Comparison of ENCODE assay signal across 19 cellular contexts in genomic region chr22:36829370-36830002, GRCh38. TPM values are rescaled to one million over a fixed set of nuclear protein-coding genes. Genes with fewer than 3 reads are reported as not detected.
DNase-seq lines count a peak whose midpoint lies in the region; ATAC-seq and TF ChIP-seq lines count a peak whose summit lies in the region.
"Had no signal": no experiment of that assay in that cellular context is flagged by ENCODE, and none has a peak within 500 bp of the region (broad histone marks: within the 10 kb centered on the region; RNA-seq: fewer than 3 reads in every experiment).

No MANE protein-coding gene starts in this region.

- TF ChIP-seq CTCF in brain microvascular endothelial cell (IDR thresholded peaks at IDR 0.05; ENCODE audit: low read depth, low read length, missing control alignments) (peak; percentile 9), thyroid gland (IDR thresholded peaks at IDR 0.05) (no peak)

- WGBS in thyroid gland, 2 donors, result 35 to 46% methylated on average over 5 of the region's 5 CpGs

- no peaks in the 10 kb centered on the region for H3K27me3 ChIP-seq in brain microvascular endothelial cell (replicated peaks)
- no peaks in the 10 kb centered on the region for H3K27me3 ChIP-seq in thyroid gland

- in situ Hi-C loops in brain microvascular endothelial cell (cut with HindIII; ENCODE audit: low pct_ligation_motif_present, low sequenced_read_pairs), result no loop called here

- H3K9me3 ChIP-seq in thyroid gland, result no peaks in the 10 kb centered on the region

- no peak for TF ChIP-seq POLR2A in thyroid gland (IDR thresholded peaks at IDR 0.05)

- ATAC-seq in GM21526 (IDR thresholded peaks at IDR 0.05; ENCODE audit: low FRiP score, unreplicated experiment) (no peak), HG03097 (IDR thresholded peaks at IDR 0.05; ENCODE audit: low FRiP score, unreplicated experiment) (no peak), GM18870 (IDR thresholded peaks at IDR 0.05; ENCODE audit: unreplicated experiment) (no peak)
- ATAC-seq: SK-N-SH treated with all-trans-retinoic acid at 6 μM for 48 hours had no signal

- DNase-seq in NCI-H1417 (lab: John Stamatoyannopoulos, UW) (peak in 2 of 3 experiments; percentile 7 to 77), NCI-H1417 treated with DMSO at 0.1 percent for 48 hours (lab: John Stamatoyannopoulos, UW) (no peak), NCI-H187 (lab: John Stamatoyannopoulos, UW) (peak; percentile 28 to 44), brain microvascular endothelial cell (no peak), thyroid gland (peak; percentile 63 to 67)
- DNase-seq: DMS 273 treated with DMSO at 0.1 percent for 48 hours, GOT3, KG1, NCI-H1092 treated with DMSO at 0.1 percent for 48 hours, NCI-H446, NCI-H748 treated with DMSO at 0.1 percent for 48 hours had no signal

- no peak overlapping the region for H3K27ac ChIP-seq in brain microvascular endothelial cell
- H3K27ac ChIP-seq in thyroid gland, result no peak overlapping the region
- H3K27ac ChIP-seq: BLaER1 treated with 17β-estradiol and CSF1 and Interleukin-3, amounts not matched to agents 10 nM and 100 nM had no signal

- intact Hi-C loops in thyroid gland (cut with DNase I), result no loop called here

- no peaks in the 10 kb centered on the region for H3K4me1 ChIP-seq in thyroid gland

- no peaks in the 10 kb centered on the region for H3K36me3 ChIP-seq in brain microvascular endothelial cell (replicated peaks)
- no peaks in the 10 kb centered on the region for H3K36me3 ChIP-seq in thyroid gland
- H3K36me3 ChIP-seq: BLaER1 treated with 17β-estradiol and CSF1 and Interleukin-3, amounts not matched to agents 10 nM and 100 nM had no signal

- H3K4me3 ChIP-seq in brain microvascular endothelial cell (ENCODE audit: low read depth, low read length) (no peak overlapping the region), thyroid gland (replicated peaks in 1 of 3) (no peak overlapping the region)
- H3K4me3 ChIP-seq: BLaER1 treated with 17β-estradiol and CSF1 and Interleukin-3, amounts not matched to agents 10 nM and 100 nM had no signal

RNA-seq across cellular contexts. Expression of gene PVALB, which starts 12.7 kb away (rescaled TPM):
- total RNA-seq in thyroid gland, result not detected
- total RNA-seq: A172, G401, MCF 10A had no signal

RNA-seq across cellular contexts. Expression of gene NCF4, which starts 31.3 kb away (rescaled TPM):
- 10 to 100 TPM in 1 of 4 donors, 1 to 10 TPM in 3; 3.7 to 16.9 (median 7.0) TPM for total RNA-seq in thyroid gland
- total RNA-seq: A172, G401, MCF 10A had no signal

RNA-seq across cellular contexts. Expression of gene IFT27, which starts 53.6 kb away (rescaled TPM):
- total RNA-seq in thyroid gland, result 10 to 100 TPM; 25.1 to 39.2 (median 36.3) TPM

Comparison
In these comparisons a context has a peak if more than half of its experiments do, and no peak if none do; other contexts are left out.
1. DNase-seq: peak in NCI-H1417 (2 of 3), NCI-H187 (2 of 2) and thyroid gland (2 of 2); none in NCI-H1417 treated with DMSO at 0.1 percent for 48 hours (single experiment) and brain microvascular endothelial cell (single experiment).